Comparison of ENCODE assay signal across 8 cellular contexts in the genomic region with DNA sequence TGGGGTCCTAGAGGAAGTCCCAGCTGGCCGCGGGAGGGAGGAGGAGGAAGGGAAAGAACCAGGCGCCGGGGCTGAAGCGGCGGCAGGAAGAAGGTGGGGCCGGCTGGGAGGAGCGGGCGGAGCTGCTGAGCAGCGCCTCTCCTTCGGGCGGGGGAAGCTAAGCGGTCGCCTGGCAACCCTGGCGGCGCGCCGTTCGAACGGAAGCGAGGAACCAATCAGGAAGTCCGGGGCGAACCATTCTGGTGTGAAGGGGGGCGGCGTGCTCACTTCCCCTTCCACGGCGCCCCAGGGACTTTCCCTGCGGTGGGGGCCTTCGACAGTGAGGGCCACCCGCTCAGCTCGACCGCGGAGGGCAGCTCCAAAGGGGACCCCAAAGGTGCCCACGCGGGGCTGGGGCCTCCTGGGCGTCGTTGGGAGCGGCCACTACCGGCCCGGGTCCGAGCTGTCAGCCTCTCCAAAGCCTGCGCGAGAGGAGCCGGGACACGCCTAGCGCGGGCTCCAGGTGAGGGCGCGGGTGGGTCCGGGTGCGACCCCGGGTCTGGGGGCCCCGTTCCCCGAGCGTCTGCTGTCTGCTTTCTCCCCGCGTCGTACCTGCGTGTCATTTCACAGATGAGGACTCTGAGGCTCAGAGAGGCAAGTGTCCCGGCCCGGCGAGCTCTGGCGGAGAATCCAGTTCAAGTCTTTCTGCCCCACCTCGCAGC.
A peak's percentile ranks its signal among the peaks of the same experiment; 100 is the strongest.
DNase-seq lines count a peak whose midpoint lies in the region; ATAC-seq lines count a peak whose summit lies in the region.

TSS of gene FAM110A (plus strand) at position 266 of the 701 bp plus-strand sequence. CDS start 11,090 bp downstream, outside the sequence.

- ATAC-seq in GM19328 (IDR thresholded peaks at IDR 0.05; ENCODE audit: unreplicated experiment) (peak; percentile 95), HG03469 (IDR thresholded peaks at IDR 0.05; ENCODE audit: unreplicated experiment) (peak; percentile 85)

- DNase-seq in C1 segment of cervical spinal cord (lab: John Stamatoyannopoulos, UW) (peak; percentile 19 to 90 (median 76)), NCI-H526 (lab: John Stamatoyannopoulos, UW) (peak; percentile 90 to 99)
- DNase-seq in activated CD4-positive, alpha-beta T cell treated with anti-CD3 and anti-CD28 coated beads for 48 hours = peak; percentile 96
- peak; percentile 86 to 91 (median 89) for DNase-seq in stimulated activated CD4-positive, alpha-beta T cell treated with anti-CD3 and anti-CD28 coated beads, Interleukin-1b, Interleukin-23, amount 100 ng/mL, for 24 hours (ENCODE audit: low read depth in 4 of 4, low spot score in 1 of 4)

- H3K27ac ChIP-seq in cingulate gyrus (ENCODE audit: low read depth, low read length) (peak within 1 kb of the TSS; percentile 75), layer of hippocampus (ENCODE audit: low read depth, low read length) (peak within 1 kb of the TSS; percentile 79)

- H3K27me3 ChIP-seq in layer of hippocampus (ENCODE audit: control insufficient read depth, insufficient read depth, low read length) = no peaks in the 10 kb centered on the region

Comparison
In these comparisons a context has a peak if more than half of its experiments do, and no peak if none do; other contexts are left out.
1. Peak in every context shown above with its lines: DNase-seq, ATAC-seq and H3K27ac ChIP-seq.